ENCODE assay signal across 8 cellular contexts in genomic region chr14:50311974-50312733, GRCh38.
DNase-seq lines count a peak whose midpoint lies in the region; ATAC-seq and TF ChIP-seq lines count a peak whose summit lies in the region.

TSS of gene DMAC2L (plus strand) at chr14:50312324. CDS start at chr14:50321488, 9,164 bp downstream.
TSS of gene L2HGDH (minus strand) at chr14:50312229. CDS start at chr14:50312150, 79 bp downstream.

- ATAC-seq in GM18870 (IDR thresholded peaks at IDR 0.05; ENCODE audit: unreplicated experiment): peak; percentile 73
- peak; percentile 93 for ATAC-seq in HG03108 (IDR thresholded peaks at IDR 0.05; ENCODE audit: unreplicated experiment)

- H3K27ac ChIP-seq in VCaP: peak within 1 kb of the TSS; percentile 88

- DNase-seq in ACHN (peak; percentile 93), NCI-H2171 treated with DMSO at 0.1 percent for 48 hours (lab: John Stamatoyannopoulos, UW) (peak; percentile 97), T47D (ENCODE audit: low read depth in 1 of 2, low spot score in 1 of 2) (peak; percentile 98 to 99), iPS-NIHi7 (ENCODE audit: extremely low spot score) (peak; percentile 98), smooth muscle cell of the brain vasculature (ENCODE audit: low read depth, low spot score) (peak; percentile 83)

- peak; percentile 41 for TF ChIP-seq CTCF in VCaP (conservative IDR thresholded peaks at IDR 0.05)

- in situ Hi-C loops in ACHN (cut with HindIII; ENCODE audit: low pct_ligation_motif_present, low pct_unique_long_range_greater_than_20kb, low sequenced_read_pairs) (no loop called here), T47D (cut with HindIII; ENCODE audit: low pct_unique_long_range_greater_than_20kb, low sequenced_read_pairs) (no loop called here)

Comparison
In these comparisons a context has a peak if more than half of its experiments do, and no peak if none do; other contexts are left out.
1. Peak in every context shown above with its lines: DNase-seq, ATAC-seq and H3K27ac ChIP-seq.